1 cellular context compared by ENCODE assay signal in the genomic region with DNA sequence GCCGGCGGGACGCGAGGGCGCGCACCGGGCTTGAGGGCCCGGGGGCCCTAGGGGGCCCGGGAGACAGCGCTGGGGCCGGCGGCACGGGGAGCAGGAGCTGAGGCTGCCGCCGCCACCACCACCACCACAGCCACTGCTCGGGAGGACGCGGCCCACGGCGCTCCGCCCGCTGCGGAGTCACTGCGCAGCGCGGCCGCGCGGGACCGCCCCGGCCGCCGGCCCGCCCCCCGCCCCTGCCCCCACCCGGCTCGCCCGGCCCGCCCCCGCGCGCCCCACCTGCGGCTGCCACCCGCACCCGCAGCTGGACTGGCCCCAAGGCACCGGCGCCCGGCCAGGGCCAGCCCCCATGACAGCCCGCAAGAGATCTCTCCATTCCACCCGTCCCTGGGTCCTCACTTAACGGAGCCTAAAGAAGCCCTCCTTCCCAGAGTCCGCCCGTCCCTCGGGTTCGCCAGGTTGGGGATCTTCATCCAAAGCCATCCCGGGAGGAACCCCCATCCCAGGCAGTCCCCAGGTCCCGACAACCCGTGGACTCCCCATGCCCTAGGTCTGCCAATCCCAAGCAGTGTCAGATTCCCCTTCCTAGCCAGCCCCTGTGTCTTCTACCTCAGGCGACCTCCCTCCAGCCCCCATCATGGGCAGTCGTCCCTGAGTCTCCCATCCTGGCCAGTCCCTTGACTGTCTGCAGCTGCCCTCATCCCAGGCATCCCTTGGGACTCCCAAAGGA.
A peak's percentile ranks its signal among the peaks of the same experiment; 100 is the strongest.
TF ChIP-seq lines count a peak whose summit lies in the region.

No MANE protein-coding gene starts in this region.

TF ChIP-seq in H1, 55 proteins besides CTCF, POLR2A, EP300 and RAD21:
- peak; percentile 8 for TF ChIP-seq KDM4A (IDR thresholded peaks at IDR 0.05; ENCODE audit: low read depth, low read length, severe bottlenecking)
- no peak for TF ChIP-seq SP4 (IDR thresholded peaks at IDR 0.05; ENCODE audit: low read length)
